8 cellular contexts compared by ENCODE assay signal in the genomic region with DNA sequence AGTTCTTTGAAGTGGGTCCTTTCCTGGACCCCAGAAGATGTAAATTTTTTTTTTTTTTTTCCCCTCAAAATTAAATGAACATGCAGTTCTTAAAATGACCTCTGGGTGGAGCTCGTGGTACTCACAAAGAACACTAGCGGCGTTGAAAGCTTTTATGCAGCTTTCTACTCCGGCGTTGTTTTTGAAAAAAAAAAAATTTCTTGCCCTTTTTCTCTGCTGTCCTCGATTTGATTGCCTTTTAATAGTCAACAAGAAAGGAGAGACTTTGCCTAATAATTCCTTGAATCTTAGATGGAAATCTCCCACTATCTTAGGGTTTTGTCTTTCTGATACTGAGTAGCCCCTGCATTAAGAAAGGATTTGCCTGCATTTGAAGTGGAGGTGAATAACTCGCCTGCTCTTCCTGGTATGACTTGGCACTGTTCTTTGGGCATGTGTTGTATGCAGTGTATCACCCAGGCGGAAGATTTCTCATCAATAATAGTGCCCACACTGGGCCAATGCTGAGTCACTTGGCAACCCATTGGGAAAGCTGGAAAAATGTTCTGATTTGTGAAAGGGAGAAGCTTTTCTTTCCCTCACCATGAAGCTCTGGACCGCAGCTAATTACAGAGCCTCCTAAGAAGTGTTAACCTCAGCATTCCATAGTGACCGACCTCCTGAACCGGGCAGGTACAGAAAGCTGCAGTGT.
A peak's percentile ranks its signal among the peaks of the same experiment; 100 is the strongest.
DNase-seq lines count a peak whose midpoint lies in the region; ATAC-seq and TF ChIP-seq lines count a peak whose summit lies in the region.

No MANE protein-coding gene starts in this region.

- TF ChIP-seq CTCF in GM10266 (IDR thresholded peaks at IDR 0.05; ENCODE audit: control insufficient read depth, insufficient read depth, low read depth, missing control alignments) (peak; percentile 53), cardiac muscle cell (IDR thresholded peaks at IDR 0.05; ENCODE audit: low read depth, low read length) (peak; percentile 53)

- H3K4me3 Mint-ChIP-seq in activated T-helper 17 cell treated with anti-CD3 and anti-CD28 coated beads, Interleukin-2, amount 50 U/mL, for 72 hours: peak overlapping the region; percentile 42
- no peak overlapping the region for H3K4me3 Mint-ChIP-seq in activated CD8-positive, alpha-beta memory T cell treated with anti-CD3 and anti-CD28 coated beads, Interleukin-2, amount 10 ng/mL, durations not matched to agents 7 days and 5 days

- no peak overlapping the region for H3K27ac Mint-ChIP-seq in activated T-helper 17 cell treated with anti-CD3 and anti-CD28 coated beads, Interleukin-2, amount 50 U/mL, for 72 hours
- no peak overlapping the region for H3K27ac Mint-ChIP-seq in activated CD8-positive, alpha-beta memory T cell treated with anti-CD3 and anti-CD28 coated beads, Interleukin-2, amount 10 ng/mL, durations not matched to agents 7 days and 5 days

- no peaks in the 10 kb centered on the region for H3K36me3 ChIP-seq in cardiac muscle cell

- peak; percentile 60 for ATAC-seq in activated T-helper 17 cell treated with anti-CD3 and anti-CD28 coated beads, Interleukin-2, amount 50 U/mL, for 72 hours (replicated peaks)
- no peak for ATAC-seq in activated CD8-positive, alpha-beta memory T cell treated with anti-CD3 and anti-CD28 coated beads, Interleukin-2, amount 10 ng/mL, durations not matched to agents 7 days and 5 days
- no peak for ATAC-seq in activated CD4-positive, CD25-positive, alpha-beta regulatory T cell treated with anti-CD3 and anti-CD28 coated beads, Interleukin-2, amount 50 U/mL, for 24 hours

- no peaks in the 10 kb centered on the region for H3K9me3 ChIP-seq in cardiac muscle cell (ENCODE audit: low read depth)

- H3K27me3 Mint-ChIP-seq in activated T-helper 17 cell treated with anti-CD3 and anti-CD28 coated beads, Interleukin-2, amount 50 U/mL, for 72 hours: no peaks in the 10 kb centered on the region
- H3K27me3 Mint-ChIP-seq in activated CD8-positive, alpha-beta memory T cell treated with anti-CD3 and anti-CD28 coated beads, Interleukin-2, amount 10 ng/mL, durations not matched to agents 7 days and 5 days: no peaks in the 10 kb centered on the region

- no peaks in the 10 kb centered on the region for H3K4me1 Mint-ChIP-seq in activated T-helper 17 cell treated with anti-CD3 and anti-CD28 coated beads, Interleukin-2, amount 50 U/mL, for 72 hours
- H3K4me1 Mint-ChIP-seq in activated CD8-positive, alpha-beta memory T cell treated with anti-CD3 and anti-CD28 coated beads, Interleukin-2, amount 10 ng/mL, durations not matched to agents 7 days and 5 days: peaks cover 5% of the 10 kb centered on the region

- CTCF ChIA-PET in activated CD8-positive, alpha-beta memory T cell treated with anti-CD3 and anti-CD28 coated beads, Interleukin-2, amount 10 ng/mL, durations not matched to agents 7 days and 5 days (lab: Charles Lee): interaction anchor here (0.7 to 2.9 kb wide), 15 partner anchors 10 to 1765 kb away, joined by 3 to 9 read pairs (median 4); no protein-coding TSS in a partner anchor

- H3K27me3 ChIP-seq in cardiac muscle cell: no peaks in the 10 kb centered on the region

- no peak overlapping the region for H3K27ac ChIP-seq in cardiac muscle cell

- H3K9me3 Mint-ChIP-seq in activated T-helper 17 cell treated with anti-CD3 and anti-CD28 coated beads, Interleukin-2, amount 50 U/mL, for 72 hours: no peaks in the 10 kb centered on the region
- no peaks in the 10 kb centered on the region for H3K9me3 Mint-ChIP-seq in activated CD8-positive, alpha-beta memory T cell treated with anti-CD3 and anti-CD28 coated beads, Interleukin-2, amount 10 ng/mL, durations not matched to agents 7 days and 5 days (ENCODE audit: low read depth)

- no peak overlapping the region for H3K4me3 ChIP-seq in cardiac muscle cell

- H3K36me3 Mint-ChIP-seq in activated T-helper 17 cell treated with anti-CD3 and anti-CD28 coated beads, Interleukin-2, amount 50 U/mL, for 72 hours (ENCODE audit: low read depth): no peaks in the 10 kb centered on the region
- H3K36me3 Mint-ChIP-seq in activated CD8-positive, alpha-beta memory T cell treated with anti-CD3 and anti-CD28 coated beads, Interleukin-2, amount 10 ng/mL, durations not matched to agents 7 days and 5 days: no peaks in the 10 kb centered on the region

- peak; percentile 42 for DNase-seq in AG20443 (ENCODE audit: low spot score)
- peak; percentile 10 for DNase-seq in GM10266 (ENCODE audit: extremely low spot score)
- peak; percentile 41 for DNase-seq in NCI-H2029 treated with DMSO at 0.1 percent for 48 hours (lab: John Stamatoyannopoulos, UW)
- DNase-seq in cardiac muscle cell (ENCODE audit: low read depth in 1 of 2, low spot score in 1 of 2): peak; percentile 59 to 75
- peak; percentile 22 for DNase-seq in pulmonary artery endothelial cell (ENCODE audit: low read depth, low spot score)
- DNase-seq in activated CD8-positive, alpha-beta memory T cell treated with anti-CD3 and anti-CD28 coated beads, Interleukin-2, amount 10 ng/mL, durations not matched to agents 7 days and 5 days: no peak

- H3K4me1 ChIP-seq in cardiac muscle cell (ENCODE audit: low read depth): peaks cover 21% of the 10 kb centered on the region
